ENCODE assay signal across 1 cellular context in genomic region chr16:30698816-30699614, GRCh38.
A peak's percentile ranks its signal among the peaks of the same experiment; 100 is the strongest.
TF ChIP-seq lines count a peak whose summit lies in the region.

TSS of gene SRCAP (plus strand) at chr16:30699171. CDS start at chr16:30700825, 1,654 bp downstream.

TF ChIP-seq in SK-N-SH, 30 proteins besides CTCF, POLR2A, EP300 and RAD21 (continued from another document):
- TF ChIP-seq NFIC (IDR thresholded peaks at IDR 0.05; ENCODE audit: borderline replicate concordance) (no peak), NRF1 (IDR thresholded peaks at IDR 0.05; ENCODE audit: low read depth, low read length) (peak; percentile 78), SIN3A (IDR thresholded peaks at IDR 0.05; ENCODE audit: borderline replicate concordance, low read depth, low read length) (peak; percentile 66; the same call in 1 of the 2 replicates), GABPA (IDR thresholded peaks at IDR 0.05; ENCODE audit: low read depth) (peak; percentile 87), POLR2AphosphoS5 (IDR thresholded peaks at IDR 0.05; ENCODE audit: low read depth, low read length) (no peak), ELF1 (IDR thresholded peaks at IDR 0.05) (peak; percentile 79)
